In the genomic region with DNA sequence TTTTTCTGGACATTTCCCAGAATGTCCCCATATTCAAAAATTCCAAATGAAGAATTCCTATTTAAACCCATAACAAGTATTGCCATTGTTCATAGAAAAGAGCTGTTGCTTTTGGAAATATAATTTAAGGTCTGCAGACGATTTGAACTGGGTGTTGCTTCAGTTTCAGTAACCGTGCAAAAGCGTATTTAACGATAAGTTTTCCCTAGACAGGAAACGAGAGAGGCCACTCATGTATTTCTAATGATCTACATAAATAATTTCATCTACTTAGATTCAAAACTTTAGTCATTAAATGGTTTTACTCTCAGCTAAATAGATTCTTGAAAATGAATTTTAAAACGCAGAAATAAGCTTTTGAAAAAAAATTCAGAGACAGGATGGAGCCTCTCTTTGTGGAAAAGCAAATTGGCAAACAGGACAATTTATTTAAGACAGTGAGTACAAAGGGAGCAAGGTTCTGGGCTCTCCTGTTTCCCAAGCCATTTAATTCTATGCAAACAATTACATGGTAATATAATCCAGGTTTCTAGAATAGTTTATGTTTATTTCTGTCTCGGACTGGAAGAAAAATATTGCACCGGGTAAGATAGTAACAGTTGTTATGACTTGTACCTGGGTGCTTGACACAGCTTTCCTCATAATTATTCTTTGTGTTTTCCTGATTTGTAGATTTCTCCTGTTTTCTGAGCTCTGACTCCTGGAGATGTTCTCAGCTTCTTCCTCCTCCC, we compare ENCODE assay signal across 2 cellular contexts.
TF ChIP-seq lines count a peak whose summit lies in the region.

No MANE protein-coding gene starts in this region.

TF ChIP-seq in HEK293, 187 proteins besides CTCF, POLR2A, EP300 and RAD21 (continued from another document and continues in another):
- TF ChIP-seq, protein P1, sequence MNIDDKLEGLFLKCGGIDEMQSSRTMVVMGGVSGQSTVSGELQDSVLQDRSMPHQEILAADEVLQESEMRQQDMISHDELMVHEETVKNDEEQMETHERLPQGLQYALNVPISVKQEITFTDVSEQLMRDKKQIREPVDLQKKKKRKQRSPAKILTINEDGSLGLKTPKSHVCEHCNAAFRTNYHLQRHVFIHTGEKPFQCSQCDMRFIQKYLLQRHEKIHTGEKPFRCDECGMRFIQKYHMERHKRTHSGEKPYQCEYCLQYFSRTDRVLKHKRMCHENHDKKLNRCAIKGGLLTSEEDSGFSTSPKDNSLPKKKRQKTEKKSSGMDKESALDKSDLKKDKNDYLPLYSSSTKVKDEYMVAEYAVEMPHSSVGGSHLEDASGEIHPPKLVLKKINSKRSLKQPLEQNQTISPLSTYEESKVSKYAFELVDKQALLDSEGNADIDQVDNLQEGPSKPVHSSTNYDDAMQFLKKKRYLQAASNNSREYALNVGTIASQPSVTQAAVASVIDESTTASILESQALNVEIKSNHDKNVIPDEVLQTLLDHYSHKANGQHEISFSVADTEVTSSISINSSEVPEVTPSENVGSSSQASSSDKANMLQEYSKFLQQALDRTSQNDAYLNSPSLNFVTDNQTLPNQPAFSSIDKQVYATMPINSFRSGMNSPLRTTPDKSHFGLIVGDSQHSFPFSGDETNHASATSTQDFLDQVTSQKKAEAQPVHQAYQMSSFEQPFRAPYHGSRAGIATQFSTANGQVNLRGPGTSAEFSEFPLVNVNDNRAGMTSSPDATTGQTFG (tag by site-specific recombination; IDR thresholded peaks at IDR 0.05; ENCODE audit: borderline replicate concordance) = no peak
- no peak for TF ChIP-seq ZNF202 (tag by site-specific recombination; IDR thresholded peaks at IDR 0.05; ENCODE audit: borderline replicate concordance)
- TF ChIP-seq, protein P2, sequence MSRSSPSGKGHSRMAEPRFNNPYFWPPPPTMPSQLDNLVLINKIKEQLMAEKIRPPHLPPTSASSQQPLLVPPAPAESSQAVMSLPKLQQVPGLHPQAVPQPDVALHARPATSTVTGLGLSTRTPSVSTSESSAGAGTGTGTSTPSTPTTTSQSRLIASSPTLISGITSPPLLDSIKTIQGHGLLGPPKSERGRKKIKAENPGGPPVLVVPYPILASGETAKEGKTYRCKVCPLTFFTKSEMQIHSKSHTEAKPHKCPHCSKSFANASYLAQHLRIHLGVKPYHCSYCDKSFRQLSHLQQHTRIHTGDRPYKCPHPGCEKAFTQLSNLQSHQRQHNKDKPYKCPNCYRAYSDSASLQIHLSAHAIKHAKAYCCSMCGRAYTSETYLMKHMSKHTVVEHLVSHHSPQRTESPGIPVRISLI (tag by site-specific recombination; IDR thresholded peaks at IDR 0.05) = 0 out of 2 replicates have a peak, but pooled peaks have one; percentile 18
- no peak for TF ChIP-seq ZNF335 (tag by site-specific recombination; conservative IDR thresholded peaks at IDR 0.05)
- TF ChIP-seq ZNF558 (tag by site-specific recombination; IDR thresholded peaks at IDR 0.05) = no peak
- no peak for TF ChIP-seq BCL11B (tag by site-specific recombination; IDR thresholded peaks at IDR 0.05; ENCODE audit: low read depth)
- peak; percentile 37; the same call in 1 of the 2 replicates for TF ChIP-seq ZBTB17 (tag by site-specific recombination; IDR thresholded peaks at IDR 0.05)
- TF ChIP-seq, protein P3, sequence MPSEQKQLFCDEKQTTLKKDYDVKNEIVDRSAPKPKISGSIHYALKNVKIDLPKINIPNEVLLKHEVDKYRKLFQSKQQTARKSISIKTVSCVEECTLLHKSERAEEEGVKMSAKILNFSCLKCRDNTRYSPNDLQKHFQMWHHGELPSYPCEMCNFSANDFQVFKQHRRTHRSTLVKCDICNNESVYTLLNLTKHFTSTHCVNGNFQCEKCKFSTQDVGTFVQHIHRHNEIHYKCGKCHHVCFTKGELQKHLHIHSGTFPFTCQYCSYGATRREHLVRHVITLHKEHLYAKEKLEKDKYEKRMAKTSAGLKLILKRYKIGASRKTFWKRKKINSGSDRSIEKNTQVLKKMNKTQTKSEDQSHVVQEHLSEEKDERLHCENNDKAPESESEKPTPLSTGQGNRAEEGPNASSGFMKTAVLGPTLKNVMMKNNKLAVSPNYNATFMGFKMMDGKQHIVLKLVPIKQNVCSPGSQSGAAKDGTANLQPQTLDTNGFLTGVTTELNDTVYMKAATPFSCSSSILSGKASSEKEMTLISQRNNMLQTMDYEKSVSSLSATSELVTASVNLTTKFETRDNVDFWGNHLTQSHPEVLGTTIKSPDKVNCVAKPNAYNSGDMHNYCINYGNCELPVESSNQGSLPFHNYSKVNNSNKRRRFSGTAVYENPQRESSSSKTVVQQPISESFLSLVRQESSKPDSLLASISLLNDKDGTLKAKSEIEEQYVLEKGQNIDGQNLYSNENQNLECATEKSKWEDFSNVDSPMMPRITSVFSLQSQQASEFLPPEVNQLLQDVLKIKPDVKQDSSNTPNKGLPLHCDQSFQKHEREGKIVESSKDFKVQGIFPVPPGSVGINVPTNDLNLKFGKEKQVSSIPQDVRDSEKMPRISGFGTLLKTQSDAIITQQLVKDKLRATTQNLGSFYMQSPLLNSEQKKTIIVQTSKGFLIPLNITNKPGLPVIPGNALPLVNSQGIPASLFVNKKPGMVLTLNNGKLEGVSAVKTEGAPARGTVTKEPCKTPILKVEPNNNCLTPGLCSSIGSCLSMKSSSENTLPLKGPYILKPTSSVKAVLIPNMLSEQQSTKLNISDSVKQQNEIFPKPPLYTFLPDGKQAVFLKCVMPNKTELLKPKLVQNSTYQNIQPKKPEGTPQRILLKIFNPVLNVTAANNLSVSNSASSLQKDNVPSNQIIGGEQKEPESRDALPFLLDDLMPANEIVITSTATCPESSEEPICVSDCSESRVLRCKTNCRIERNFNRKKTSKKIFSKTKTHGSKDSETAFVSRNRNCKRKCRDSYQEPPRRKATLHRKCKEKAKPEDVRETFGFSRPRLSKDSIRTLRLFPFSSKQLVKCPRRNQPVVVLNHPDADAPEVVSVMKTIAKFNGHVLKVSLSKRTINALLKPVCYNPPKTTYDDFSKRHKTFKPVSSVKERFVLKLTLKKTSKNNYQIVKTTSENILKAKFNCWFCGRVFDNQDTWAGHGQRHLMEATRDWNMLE (tag by site-specific recombination; conservative IDR thresholded peaks at IDR 0.05; ENCODE audit: low read depth) = no peak
- no peak for TF ChIP-seq ZNF211 (tag by site-specific recombination; IDR thresholded peaks at IDR 0.05; ENCODE audit: low read depth)
- TF ChIP-seq HOXA7 (CRISPR knock-in tag; IDR thresholded peaks at IDR 0.05; ENCODE audit: borderline replicate concordance) = no peak
- no peak for TF ChIP-seq ZNF350 (tag by site-specific recombination; IDR thresholded peaks at IDR 0.05)

TF ChIP-seq in H1, 55 proteins besides CTCF, POLR2A, EP300 and RAD21 (continued from another document):
- no peak for TF ChIP-seq TBP (IDR thresholded peaks at IDR 0.05; ENCODE audit: low read depth, low read length)
- no peak for TF ChIP-seq BRCA1 (IDR thresholded peaks at IDR 0.05; ENCODE audit: low read depth, low read length)
- TF ChIP-seq SIRT6 (IDR thresholded peaks at IDR 0.05; ENCODE audit: low read length) = no peak
- TF ChIP-seq PHF8 (conservative IDR thresholded peaks at IDR 0.05; ENCODE audit: low read depth, low read length) = no peak
- TF ChIP-seq YY1 (IDR thresholded peaks at IDR 0.05; ENCODE audit: low read depth, low read length) = no peak
- TF ChIP-seq ZNF274 (IDR thresholded peaks at IDR 0.05; ENCODE audit: borderline replicate concordance, extremely low read depth, low read length) = no peak
- no peak for TF ChIP-seq EGR1 (IDR thresholded peaks at IDR 0.05; ENCODE audit: borderline replicate concordance, low read depth, low read length)
- TF ChIP-seq SP2 (IDR thresholded peaks at IDR 0.05; ENCODE audit: low read length) = no peak
- TF ChIP-seq SP1 (IDR thresholded peaks at IDR 0.05; ENCODE audit: low read depth, low read length) = no peak
- no peak for TF ChIP-seq SIN3A (conservative IDR thresholded peaks at IDR 0.05 in 1 of 2, IDR thresholded peaks at IDR 0.05 in 1 of 2; ENCODE audit: low read depth in 1 of 2, low read length in 2 of 2)
- TF ChIP-seq SRF (IDR thresholded peaks at IDR 0.05; ENCODE audit: low read depth, low read length) = no peak
